In the genomic region with DNA sequence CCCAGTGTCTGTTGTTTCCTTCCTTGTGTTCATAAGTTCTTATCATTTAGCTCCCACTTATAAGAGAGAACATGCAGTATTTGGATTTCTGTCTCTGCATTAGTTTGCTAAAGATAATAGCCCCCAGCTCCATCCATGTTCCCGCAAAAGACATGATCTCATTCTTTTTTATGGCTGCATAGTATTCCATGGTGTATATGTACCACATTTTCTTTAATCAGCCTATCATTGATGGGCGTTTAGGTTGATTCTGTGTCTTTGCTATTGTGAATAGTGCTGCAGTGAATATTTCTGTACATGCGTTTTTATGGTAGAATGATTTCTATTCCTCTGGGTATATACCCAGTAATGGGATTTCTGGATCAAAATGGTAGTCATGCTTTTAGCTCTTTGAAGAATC, we compare ENCODE assay signal across 4 cellular contexts. TPM values are rescaled to one million over a fixed set of nuclear protein-coding genes. Genes with fewer than 3 reads are reported as not detected.
"Had no signal": no experiment of that assay in that cellular context is flagged by ENCODE, and none has a peak within 500 bp of the region (broad histone marks: within the 10 kb centered on the region; RNA-seq: fewer than 3 reads in every experiment).

No MANE protein-coding gene starts in this region.

RNA-seq across cellular contexts. Expression of a gene that starts 32.5 kb away (rescaled TPM):
- total RNA-seq: PC-3, PC-9, SJCRH30 had no signal
- polyA plus RNA-seq: SK-N-SH had no signal
